ENCODE assay signal across 12 cellular contexts in genomic region chr1:89705901-89706699, GRCh38.
DNase-seq lines count a peak whose midpoint lies in the region; ATAC-seq and TF ChIP-seq lines count a peak whose summit lies in the region.
"Had no signal": no experiment of that assay in that cellular context is flagged by ENCODE, and none has a peak within 500 bp of the region (broad histone marks: within the 10 kb centered on the region; RNA-seq: fewer than 3 reads in every experiment).

No MANE protein-coding gene starts in this region.

- CTCF ChIA-PET in naive thymus-derived CD4-positive, alpha-beta T cell (lab: Charles Lee), result no interaction called here

- peaks cover 85% of the 10 kb centered on the region for H3K36me3 Mint-ChIP-seq in activated T-cell treated with anti-CD3 and anti-CD28 coated beads, Interleukin-2, amount 50 U/mL, for 24 hours (ENCODE audit: low read depth)
- peaks cover 5 to 60% (median 42%) of the 10 kb centered on the region in 5 donors for H3K36me3 Mint-ChIP-seq in naive thymus-derived CD4-positive, alpha-beta T cell
- peaks cover 63% of the 10 kb centered on the region for H3K36me3 Mint-ChIP-seq in T-helper 2 cell treated with Interferon-gamma antibody and Interleukin-4, amounts not matched to agents 5 μg/mL and 100 μg/mL, for 36 hours (ENCODE audit: low read depth)

- H3K4me1 Mint-ChIP-seq in activated T-cell treated with anti-CD3 and anti-CD28 coated beads, Interleukin-2, amount 50 U/mL, for 24 hours (ENCODE audit: low read depth), result peaks cover 60% of the 10 kb centered on the region
- peaks cover 17 to 61% (median 40%) of the 10 kb centered on the region in 7 donors for H3K4me1 Mint-ChIP-seq in naive thymus-derived CD4-positive, alpha-beta T cell
- peaks cover 47% of the 10 kb centered on the region for H3K4me1 Mint-ChIP-seq in T-helper 2 cell treated with Interferon-gamma antibody and Interleukin-4, amounts not matched to agents 5 μg/mL and 100 μg/mL, for 36 hours (ENCODE audit: low read depth)

- no peak for TF ChIP-seq CTCF in HL-60 (IDR thresholded peaks at IDR 0.05; ENCODE audit: insufficient read depth, low read length)

- peak overlapping the region; percentile 11; the same call in 1 of the 2 replicates for H3K27ac ChIP-seq in HL-60 (replicated peaks)
- H3K27ac ChIP-seq in naive thymus-derived CD4-positive, alpha-beta T cell (ENCODE audit: low read depth, low read length), result no peak overlapping the region
- H3K27ac ChIP-seq: adrenal gland, gastroesophageal sphincter had no signal

- H3K27me3 Mint-ChIP-seq in activated T-cell treated with anti-CD3 and anti-CD28 coated beads, Interleukin-2, amount 50 U/mL, for 24 hours, result no peaks in the 10 kb centered on the region
- H3K27me3 Mint-ChIP-seq in naive thymus-derived CD4-positive, alpha-beta T cell, result no peaks in the 10 kb centered on the region
- H3K27me3 Mint-ChIP-seq in T-helper 2 cell treated with Interferon-gamma antibody and Interleukin-4, amounts not matched to agents 5 μg/mL and 100 μg/mL, for 36 hours (ENCODE audit: low read depth), result no peaks in the 10 kb centered on the region

- peaks cover 4 to 6% of the 10 kb centered on the region in 2 donors for H3K4me1 ChIP-seq in naive thymus-derived CD4-positive, alpha-beta T cell (ENCODE audit: control insufficient read depth in 2 of 2, insufficient read depth in 2 of 2, low read length in 2 of 2)
- H3K4me1 ChIP-seq: adrenal gland, gastroesophageal sphincter had no signal

- no peaks in the 10 kb centered on the region for H3K36me3 ChIP-seq in naive thymus-derived CD4-positive, alpha-beta T cell (ENCODE audit: control insufficient read depth in 2 of 3, insufficient read depth in 3 of 3, low read length in 3 of 3)
- H3K36me3 ChIP-seq: gastroesophageal sphincter had no signal

- no peaks in the 10 kb centered on the region for H3K27me3 ChIP-seq in HL-60 (ENCODE audit: insufficient read depth, poor library complexity, severe bottlenecking)
- no peaks in the 10 kb centered on the region for H3K27me3 ChIP-seq in naive thymus-derived CD4-positive, alpha-beta T cell (ENCODE audit: control insufficient read depth in 2 of 2, insufficient read depth in 2 of 2, low read length in 2 of 2)
- H3K27me3 ChIP-seq: adrenal gland, gastroesophageal sphincter had no signal

- POLR2A ChIA-PET in naive thymus-derived CD4-positive, alpha-beta T cell (lab: Charles Lee), result interaction anchor here (0.6 to 1.3 kb wide), 2 partner anchors 12 to 41 kb away, joined by 3 read pairs; no protein-coding TSS in a partner anchor

- peaks cover 9% of the 10 kb centered on the region for H3K9me3 Mint-ChIP-seq in activated T-cell treated with anti-CD3 and anti-CD28 coated beads, Interleukin-2, amount 50 U/mL, for 24 hours
- H3K9me3 Mint-ChIP-seq in naive thymus-derived CD4-positive, alpha-beta T cell, result peaks cover 0 to 6% (median 3%) of the 10 kb centered on the region in 11 donors
- peaks cover 6% of the 10 kb centered on the region for H3K9me3 Mint-ChIP-seq in T-helper 2 cell treated with Interferon-gamma antibody and Interleukin-4, amounts not matched to agents 5 μg/mL and 100 μg/mL, for 36 hours

- no peak for DNase-seq in activated T-cell treated with anti-CD3 and anti-CD28 coated beads, Interleukin-2, amount 50 U/mL, for 24 hours
- no peak for DNase-seq in activated T-cell treated with anti-CD3 and anti-CD28 coated beads for 4 hours
- no peak for DNase-seq in HL-60 (ENCODE audit: low read depth in 1 of 2, low spot score in 1 of 2)
- DNase-seq in naive thymus-derived CD4-positive, alpha-beta T cell, result no peak
- DNase-seq in T-helper 2 cell treated with Interferon-gamma antibody and Interleukin-4, amounts not matched to agents 5 μg/mL and 100 μg/mL, for 36 hours (ENCODE audit: low spot score), result no peak
- no peak for DNase-seq in iPS-NIHi11 (ENCODE audit: low spot score)
- DNase-seq: activated CD4-positive, alpha-beta T cell treated with anti-CD3 and anti-CD28 coated beads, Interleukin-2, amount 50 U/mL, for 4 hours; adrenal gland; Right ventricle myocardium superior had no signal

- intact Hi-C loops in naive thymus-derived CD4-positive, alpha-beta T cell (cut with micrococcal nuclease), result loop anchor here in 1 of 2 donors (1.0 kb wide), 2 partner anchors 8 to 14 kb away; no protein-coding TSS in a partner anchor

- no peak overlapping the region for H3K4me3 Mint-ChIP-seq in activated T-cell treated with anti-CD3 and anti-CD28 coated beads, Interleukin-2, amount 50 U/mL, for 24 hours
- H3K4me3 Mint-ChIP-seq in naive thymus-derived CD4-positive, alpha-beta T cell, result no peak overlapping the region
- H3K4me3 Mint-ChIP-seq in T-helper 2 cell treated with Interferon-gamma antibody and Interleukin-4, amounts not matched to agents 5 μg/mL and 100 μg/mL, for 36 hours, result no peak overlapping the region

- ATAC-seq in HG02610 (IDR thresholded peaks at IDR 0.05; ENCODE audit: unreplicated experiment) (peak; percentile 63), GM19467 (IDR thresholded peaks at IDR 0.05; ENCODE audit: unreplicated experiment) (no peak)
- ATAC-seq in naive thymus-derived CD4-positive, alpha-beta T cell, result no peak
- ATAC-seq: gastroesophageal sphincter had no signal

- no peak overlapping the region for H3K4me3 ChIP-seq in HL-60 (replicated peaks; ENCODE audit: insufficient read depth, low read length)
- no peak overlapping the region for H3K4me3 ChIP-seq in naive thymus-derived CD4-positive, alpha-beta T cell (ENCODE audit: low read length)
- H3K4me3 ChIP-seq: adrenal gland, gastroesophageal sphincter had no signal

- H3K9me3 ChIP-seq in naive thymus-derived CD4-positive, alpha-beta T cell (ENCODE audit: control insufficient read depth in 2 of 3, low read length in 3 of 3), result no peaks in the 10 kb centered on the region
- H3K9me3 ChIP-seq: adrenal gland, gastroesophageal sphincter had no signal

- peak overlapping the region; percentile 6 for H3K27ac Mint-ChIP-seq in activated T-cell treated with anti-CD3 and anti-CD28 coated beads, Interleukin-2, amount 50 U/mL, for 24 hours
- peak overlapping the region in 5 of 9 donors; percentile 2 to 82 (median 32) for H3K27ac Mint-ChIP-seq in naive thymus-derived CD4-positive, alpha-beta T cell
- H3K27ac Mint-ChIP-seq in T-helper 2 cell treated with Interferon-gamma antibody and Interleukin-4, amounts not matched to agents 5 μg/mL and 100 μg/mL, for 36 hours, result no peak overlapping the region
